Comparison of ENCODE assay signal across 8 cellular contexts in the genomic region with DNA sequence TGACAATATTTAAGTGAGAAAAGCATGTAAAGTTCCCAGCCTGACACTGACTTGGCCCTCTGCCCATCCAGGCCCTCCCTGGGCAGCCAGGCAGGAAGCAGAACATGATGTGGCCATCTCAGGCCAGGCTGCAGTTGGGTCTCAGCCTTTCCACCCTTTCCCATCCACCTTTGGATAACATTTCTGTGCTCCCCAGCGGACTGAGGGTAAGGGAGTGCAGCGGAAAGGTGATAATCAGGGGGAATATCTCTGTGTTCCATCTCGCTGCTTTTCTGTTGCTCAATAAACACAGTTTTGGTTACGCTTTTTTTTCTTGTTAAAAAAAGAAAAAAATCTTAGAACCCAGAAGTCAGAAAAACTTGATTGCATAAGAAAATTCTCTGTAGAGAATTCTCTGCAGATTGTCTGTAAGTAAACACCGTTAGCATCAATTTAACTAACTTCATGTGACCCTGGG.
DNase-seq lines count a peak whose midpoint lies in the region; ATAC-seq and TF ChIP-seq lines count a peak whose summit lies in the region.

No MANE protein-coding gene starts in this region.

- no peak for TF ChIP-seq POLR2A in GM18505 (IDR thresholded peaks at IDR 0.05; ENCODE audit: borderline replicate concordance, extremely low read depth, insufficient read depth, insufficient read length)

- H3K36me3 ChIP-seq in GM06990 (ENCODE audit: control insufficient read depth, insufficient read depth, low read length): no peaks in the 10 kb centered on the region
- no peaks in the 10 kb centered on the region for H3K36me3 ChIP-seq in SK-N-SH (replicated peaks in 1 of 2; ENCODE audit: control insufficient read depth in 1 of 2, insufficient read depth in 2 of 2, low read length in 1 of 2)
- no peaks in the 10 kb centered on the region for H3K36me3 ChIP-seq in fibroblast of lung (ENCODE audit: control insufficient read depth, insufficient read depth, low read length)

- CTCF ChIA-PET in SK-N-SH (lab: Yijun Ruan, JAX): interaction anchor here (1.3 to 4.5 kb wide), 3 partner anchors 17 to 95 kb away, joined by 3 to 25 read pairs (median 5); no protein-coding TSS in a partner anchor

- H3K9me2 ChIP-seq in SK-N-SH: no peaks in the 10 kb centered on the region

- H3K9ac ChIP-seq in SK-N-SH (no peak overlapping the region), fibroblast of lung (ENCODE audit: insufficient read depth, low read length) (no peak overlapping the region)

- H3K9me3 ChIP-seq in SK-N-SH (no peaks in the 10 kb centered on the region), fibroblast of lung (ENCODE audit: control insufficient read depth, insufficient read depth, low read depth, low read length) (no peaks in the 10 kb centered on the region)

- H3K4me1 ChIP-seq in SK-N-SH (ENCODE audit: control insufficient read depth in 1 of 2, insufficient read depth in 2 of 2, low read depth in 1 of 2, low read length in 1 of 2) (peaks cover 0 to 11% of the 10 kb centered on the region in 2 experiments; a peak in 3 of 4 replicates), fibroblast of lung (ENCODE audit: control insufficient read depth, extremely low read depth, insufficient read depth, low read length) (no peaks in the 10 kb centered on the region)

- WGBS in SK-N-SH (ENCODE audit: low lambda C conversion rate): 59% methylated on average over 5 of the region's 5 CpGs

- TF ChIP-seq CTCF in GM06990 (IDR thresholded peaks at IDR 0.05; ENCODE audit: insufficient read depth, low read length, poor library complexity, severe bottlenecking) (no peak), SK-N-SH (IDR thresholded peaks at IDR 0.05) (no peak), fibroblast of lung (conservative IDR thresholded peaks at IDR 0.05 in 1 of 2, IDR thresholded peaks at IDR 0.05 in 1 of 2; ENCODE audit: low read depth in 1 of 2, low read length in 2 of 2) (no peak), retinal pigment epithelial cell (conservative IDR thresholded peaks at IDR 0.05; ENCODE audit: low read depth, low read length) (no peak)

- H3K4me2 ChIP-seq in SK-N-SH (no peak overlapping the region), fibroblast of lung (ENCODE audit: extremely low read depth, insufficient read depth, low read length) (peak overlapping the region; percentile 19)

- H3K4me3 ChIP-seq in GM06990 (replicated peaks; ENCODE audit: low read depth, low read length): peak overlapping the region; percentile 63
- H3K4me3 ChIP-seq in SK-N-SH (ENCODE audit: low read depth in 2 of 2, low read length in 1 of 2): no peak overlapping the region
- H3K4me3 ChIP-seq in fibroblast of lung (replicated peaks in 1 of 4; ENCODE audit: control extremely low read depth in 1 of 4, insufficient read depth in 1 of 4, low read depth in 3 of 4, low read length in 4 of 4): peak overlapping the region in 1 of 4 experiments; percentile 60
- peak overlapping the region; percentile 61 for H3K4me3 ChIP-seq in retinal pigment epithelial cell (ENCODE audit: low read length)

- H2AFZ ChIP-seq in SK-N-SH (ENCODE audit: low read depth) (no peak overlapping the region; the same call in 1 of the 2 replicates), fibroblast of lung (ENCODE audit: low read length) (no peak overlapping the region)

- POLR2A ChIA-PET in SK-N-SH (lab: Yijun Ruan, JAX): no interaction called here

- H3K27me3 ChIP-seq in GM06990 (replicated peaks; ENCODE audit: control insufficient read depth, insufficient read depth, low read length): no peaks in the 10 kb centered on the region
- H3K27me3 ChIP-seq in SK-N-SH (ENCODE audit: insufficient read depth): no peaks in the 10 kb centered on the region; the same call in 1 of the 2 replicates
- peaks cover 2% of the 10 kb centered on the region for H3K27me3 ChIP-seq in fibroblast of lung (ENCODE audit: control insufficient read depth, insufficient read depth, low read length)

- no peaks in the 10 kb centered on the region for H3F3A ChIP-seq in SK-N-SH (replicated peaks; ENCODE audit: insufficient read depth)

- DNase-seq in GM06990 (ENCODE audit: extremely low read depth, insufficient read length) (no peak), SK-N-SH (peak; percentile 76), fibroblast of lung (ENCODE audit: low read depth in 2 of 2) (peak in 1 of 2 donors; percentile 28), retinal pigment epithelial cell (ENCODE audit: low read depth) (no peak), DMS114 treated with DMSO at 0.1 percent for 48 hours (lab: John Stamatoyannopoulos, UW; ENCODE audit: unreplicated experiment) (no peak)
- no peak for DNase-seq in stimulated activated CD4-positive, alpha-beta T cell treated with anti-CD3 and anti-CD28 coated beads, Interleukin-12 subunit alpha, Interleukin-12 subunit beta, amount 100 ng/mL, for 4 hours

- H3K79me2 ChIP-seq in SK-N-SH (ENCODE audit: insufficient read depth) (no peaks in the 10 kb centered on the region), fibroblast of lung (ENCODE audit: control insufficient read depth, insufficient read depth, low read length) (no peaks in the 10 kb centered on the region)

- H4K20me1 ChIP-seq in SK-N-SH (ENCODE audit: insufficient read depth): no peaks in the 10 kb centered on the region
- H4K20me1 ChIP-seq in fibroblast of lung (ENCODE audit: control insufficient read depth, extremely low read depth, insufficient read depth, low read length): no peaks in the 10 kb centered on the region

- no peak for TF ChIP-seq RAD21 in SK-N-SH (IDR thresholded peaks at IDR 0.05; ENCODE audit: low read length)

- no peak for ATAC-seq in GM18505 (IDR thresholded peaks at IDR 0.05; ENCODE audit: unreplicated experiment)
- no peak for ATAC-seq in GM19035 (IDR thresholded peaks at IDR 0.05; ENCODE audit: unreplicated experiment)

- no peak overlapping the region for H3K27ac ChIP-seq in SK-N-SH (ENCODE audit: low read depth in 2 of 2, low read length in 1 of 2)
- H3K27ac ChIP-seq in fibroblast of lung (ENCODE audit: insufficient read depth, low read length): no peak overlapping the region

- no peak for TF ChIP-seq EP300 in SK-N-SH (IDR thresholded peaks at IDR 0.05; ENCODE audit: borderline replicate concordance in 1 of 2, low read depth in 1 of 2, low read length in 1 of 2)

TF ChIP-seq in SK-N-SH, 30 proteins besides CTCF, POLR2A, EP300 and RAD21:
- TF ChIP-seq NFIC (IDR thresholded peaks at IDR 0.05; ENCODE audit: borderline replicate concordance) (0 out of 2 replicates have a peak, but pooled peaks have one; percentile 8), RFX5 (IDR thresholded peaks at IDR 0.05; ENCODE audit: low read length) (no peak)
- TF ChIP-seq, protein P1, sequence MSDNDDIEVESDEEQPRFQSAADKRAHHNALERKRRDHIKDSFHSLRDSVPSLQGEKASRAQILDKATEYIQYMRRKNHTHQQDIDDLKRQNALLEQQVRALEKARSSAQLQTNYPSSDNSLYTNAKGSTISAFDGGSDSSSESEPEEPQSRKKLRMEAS (IDR thresholded peaks at IDR 0.05; ENCODE audit: low read depth): no peak

Comparison
In these comparisons a context has a peak if more than half of its experiments do, and no peak if none do; other contexts are left out.
1. H3K4me3 ChIP-seq: peak in GM06990 (single experiment) and retinal pigment epithelial cell (single experiment); none in SK-N-SH (0 of 2).